Comparison of ENCODE assay signal across 29 cellular contexts in genomic region chr3:174783502-174783901, GRCh38.
"Had no signal": no experiment of that assay in that cellular context is flagged by ENCODE, and none has a peak within 500 bp of the region (broad histone marks: within the 10 kb centered on the region; RNA-seq: fewer than 3 reads in every experiment).

No MANE protein-coding gene starts in this region.

- H3K27ac ChIP-seq: colonic mucosa, coronary artery, dorsolateral prefrontal cortex, esophagus muscularis mucosa, esophagus squamous epithelium, foreskin keratinocyte, gastrocnemius medialis, gastroesophageal sphincter, heart left ventricle, heart right ventricle, hepatocyte had no signal

- DNase-seq: colonic mucosa; cortex of kidney; dermis blood vessel endothelial cell; dorsolateral prefrontal cortex; effector CD4-positive, alpha-beta T cell; effector CD8-positive, alpha-beta T cell; effector memory CD4-positive, alpha-beta T cell; effector memory CD8-positive, alpha-beta T cell; endodermal cell; erythroblast; esophagus squamous epithelium; foreskin fibroblast; foreskin keratinocyte; foreskin melanocyte; gastrocnemius medialis; glutamatergic neuron; head of caudate nucleus; heart left ventricle; heart right ventricle had no signal

- H3K27me3 Mint-ChIP-seq: dendritic cell treated with granulocyte-macrophage colony-stimulating factor and Interleukin-4, amounts not matched to agents 40 ng/mL and 50 ng/mL, for 4 days; effector memory CD8-positive, alpha-beta T cell had no signal

- H2AFZ ChIP-seq: hepatocyte had no signal

- H3K4me2 ChIP-seq: hepatocyte had no signal

- H3K27me3 ChIP-seq: colonic mucosa, dorsolateral prefrontal cortex, esophagus muscularis mucosa, esophagus squamous epithelium, foreskin keratinocyte, gastrocnemius medialis, gastroesophageal sphincter, heart left ventricle, heart right ventricle, hepatocyte had no signal

- H3K9me3 ChIP-seq: colonic mucosa, esophagus muscularis mucosa, esophagus squamous epithelium, gastrocnemius medialis, gastroesophageal sphincter had no signal

- H3K4me3 Mint-ChIP-seq: dendritic cell treated with granulocyte-macrophage colony-stimulating factor and Interleukin-4, amounts not matched to agents 40 ng/mL and 50 ng/mL, for 4 days; effector memory CD8-positive, alpha-beta T cell; endodermal cell had no signal

- H3K4me3 ChIP-seq: colonic mucosa, coronary artery, dorsolateral prefrontal cortex, esophagus muscularis mucosa, esophagus squamous epithelium, gastrocnemius medialis, gastroesophageal sphincter, heart left ventricle, heart right ventricle, hepatocyte had no signal

- H3K79me2 ChIP-seq: hepatocyte had no signal

- H3K4me1 ChIP-seq: colonic mucosa, esophagus muscularis mucosa, esophagus squamous epithelium, gastrocnemius medialis, gastroesophageal sphincter, heart left ventricle, heart right ventricle had no signal

- H3K36me3 ChIP-seq: colonic mucosa, esophagus muscularis mucosa, esophagus squamous epithelium, gastrocnemius medialis, gastroesophageal sphincter, heart left ventricle, heart right ventricle had no signal

- H3K27ac Mint-ChIP-seq: dendritic cell treated with granulocyte-macrophage colony-stimulating factor and Interleukin-4, amounts not matched to agents 40 ng/mL and 50 ng/mL, for 4 days; effector memory CD8-positive, alpha-beta T cell; endodermal cell had no signal

- ATAC-seq: effector memory CD8-positive, alpha-beta T cell; esophagus mucosa; gastrocnemius medialis; gastroesophageal sphincter; heart left ventricle; heart right ventricle had no signal

- FAIRE-seq: colon, endometrium, endothelial cell of umbilical vein, frontal cortex had no signal
